Comparison of ENCODE assay signal across 1 cellular context in genomic region chr3:50269460-50269859, GRCh38.
A peak's percentile ranks its signal among the peaks of the same experiment; 100 is the strongest.
TF ChIP-seq lines count a peak whose summit lies in the region.

No MANE protein-coding gene starts in this region.

TF ChIP-seq in HepG2, 621 proteins besides CTCF, POLR2A, EP300 and RAD21:
- TF ChIP-seq RBFOX2 (IDR thresholded peaks at IDR 0.05; ENCODE audit: low read depth, low read length): peak; percentile 1; the same call in 1 of the 2 replicates
- 0 out of 2 replicates have a peak, but pooled peaks have one; percentile 41 for TF ChIP-seq CHCHD3 (CRISPR knock-in tag; IDR thresholded peaks at IDR 0.05)
- peak; percentile 38; the same call in 1 of the 2 replicates for TF ChIP-seq ZNF652 (CRISPR knock-in tag; IDR thresholded peaks at IDR 0.05; ENCODE audit: borderline replicate concordance, low read depth)
- TF ChIP-seq HBP1 (CRISPR knock-in tag; IDR thresholded peaks at IDR 0.05; ENCODE audit: low read depth): 0 out of 2 replicates have a peak, but pooled peaks have one; percentile 48
- 0 out of 2 replicates have a peak, but pooled peaks have one; percentile 6 for TF ChIP-seq ZNF331 (CRISPR knock-in tag; IDR thresholded peaks at IDR 0.05)
- no peak for TF ChIP-seq HNRNPL (IDR thresholded peaks at IDR 0.05; ENCODE audit: low read depth, low read length)
- TF ChIP-seq ZNF776 (CRISPR knock-in tag; IDR thresholded peaks at IDR 0.05): 0 out of 2 replicates have a peak, but pooled peaks have one; percentile 17
- 0 out of 2 replicates have a peak, but pooled peaks have one; percentile 34 for TF ChIP-seq ZNF451 (CRISPR knock-in tag; IDR thresholded peaks at IDR 0.05)
- peak; percentile 10 for TF ChIP-seq AGO2 (optimal IDR thresholded peaks at IDR 0.05; ENCODE audit: low read depth, low read length)
- TF ChIP-seq POGK (CRISPR knock-in tag; conservative IDR thresholded peaks at IDR 0.05): 0 out of 2 replicates have a peak, but pooled peaks have one; percentile 71
- TF ChIP-seq ZNF746 (CRISPR knock-in tag; IDR thresholded peaks at IDR 0.05): no peak
- 0 out of 2 replicates have a peak, but pooled peaks have one; percentile 6 for TF ChIP-seq TFDP1 (CRISPR knock-in tag; IDR thresholded peaks at IDR 0.05; ENCODE audit: borderline replicate concordance)
- peak; percentile 32; the same call in 1 of the 2 replicates for TF ChIP-seq FOXC1 (CRISPR knock-in tag; IDR thresholded peaks at IDR 0.05; ENCODE audit: borderline replicate concordance)
- peak; percentile 5; the same call in 1 of the 2 replicates for TF ChIP-seq KDM5B (CRISPR knock-in tag; IDR thresholded peaks at IDR 0.05; ENCODE audit: borderline replicate concordance)
- TF ChIP-seq ZUFSP (CRISPR knock-in tag; IDR thresholded peaks at IDR 0.05; ENCODE audit: borderline replicate concordance): no peak
- TF ChIP-seq MAZ (IDR thresholded peaks at IDR 0.05; ENCODE audit: borderline replicate concordance, low read depth, low read length): no peak
- 0 out of 2 replicates have a peak, but pooled peaks have one; percentile 5 for TF ChIP-seq MAZ (CRISPR knock-in tag; IDR thresholded peaks at IDR 0.05; ENCODE audit: low read depth)
- TF ChIP-seq ZNF546 (CRISPR knock-in tag; conservative IDR thresholded peaks at IDR 0.05): 0 out of 2 replicates have a peak, but pooled peaks have one; percentile 52
- TF ChIP-seq JUN (CRISPR knock-in tag; IDR thresholded peaks at IDR 0.05): no peak
